Comparison of ENCODE assay signal across 8 cellular contexts in genomic region chr22:40819741-40820140, GRCh38. TPM values are rescaled to one million over a fixed set of nuclear protein-coding genes. Genes with fewer than 3 reads are reported as not detected.
A peak's percentile ranks its signal among the peaks of the same experiment; 100 is the strongest.
DNase-seq lines count a peak whose midpoint lies in the region; ATAC-seq, FAIRE-seq and TF ChIP-seq lines count a peak whose summit lies in the region.

No MANE protein-coding gene starts in this region.

- no peak for FAIRE-seq in GM19239 (lab: Jason Lieb, UNC)

- 9 to 16% (median 13%) methylated on average over 3 of the region's 3 CpGs for WGBS in stomach, 5 donors

- peaks cover 23% of the 10 kb centered on the region for H3K36me3 ChIP-seq in iPS-18a (ENCODE audit: control insufficient read depth, low read depth, low read length)
- peaks cover 4 to 28% (median 16%) of the 10 kb centered on the region in 4 donors for H3K36me3 ChIP-seq in stomach

- no peaks in the 10 kb centered on the region for H3K9me3 Mint-ChIP-seq in activated naive CD8-positive, alpha-beta T cell treated with anti-CD3 and anti-CD28 coated beads, Interleukin-2, amount 10 ng/mL, durations not matched to agents 7 days and 5 days

- peak overlapping the region; percentile 88 for H3K4me3 Mint-ChIP-seq in activated naive CD8-positive, alpha-beta T cell treated with anti-CD3 and anti-CD28 coated beads, Interleukin-2, amount 10 ng/mL, durations not matched to agents 7 days and 5 days

- peak overlapping the region; percentile 53 for H3K9ac ChIP-seq in iPS-18a (ENCODE audit: low read length)

- peak overlapping the region; percentile 100 for H3K4me3 ChIP-seq in iPS-18a (ENCODE audit: low read length)
- H3K4me3 ChIP-seq in stomach: peak overlapping the region; percentile 83 to 94 (median 90)

- POLR2A ChIA-PET in activated naive CD8-positive, alpha-beta T cell treated with anti-CD3 and anti-CD28 coated beads, Interleukin-2, amount 10 ng/mL, durations not matched to agents 7 days and 5 days (lab: Charles Lee): interaction anchor here (0.6 to 1.8 kb wide), 2 partner anchors 37 to 137 kb away, joined by 3 to 10 read pairs; partner anchors contain the start of genes ST13 and XPNPEP3

- intact Hi-C loops in stomach (cut with DNase I; ENCODE audit: low total_unique reads): no loop called here

- H3K27ac Mint-ChIP-seq in activated naive CD8-positive, alpha-beta T cell treated with anti-CD3 and anti-CD28 coated beads, Interleukin-2, amount 10 ng/mL, durations not matched to agents 7 days and 5 days: peak overlapping the region; percentile 80

- H3K4me1 Mint-ChIP-seq in activated naive CD8-positive, alpha-beta T cell treated with anti-CD3 and anti-CD28 coated beads, Interleukin-2, amount 10 ng/mL, durations not matched to agents 7 days and 5 days: peaks cover 21% of the 10 kb centered on the region

- DNase-seq in DMS114 treated with DMSO at 0.1 percent for 48 hours (lab: John Stamatoyannopoulos, UW; ENCODE audit: unreplicated experiment) (peak; percentile 34), LoVo (ENCODE audit: low spot score) (peak; percentile 16), stomach (no peak), GM19239 (ENCODE audit: insufficient read length, low spot score) (no peak)
- no peak for DNase-seq in activated naive CD8-positive, alpha-beta T cell treated with anti-CD3 and anti-CD28 coated beads, Interleukin-2, amount 10 ng/mL, durations not matched to agents 7 days and 5 days

- no peak for TF ChIP-seq POLR2A in stomach (IDR thresholded peaks at IDR 0.05)

- no peaks in the 10 kb centered on the region for H3K27me3 Mint-ChIP-seq in activated naive CD8-positive, alpha-beta T cell treated with anti-CD3 and anti-CD28 coated beads, Interleukin-2, amount 10 ng/mL, durations not matched to agents 7 days and 5 days

- peak overlapping the region; percentile 35 for H3K27ac ChIP-seq in iPS-18a (ENCODE audit: low read length)
- H3K27ac ChIP-seq in stomach: peak overlapping the region; percentile 73 to 88 (median 82)

- peaks cover 8% of the 10 kb centered on the region for H3K4me1 ChIP-seq in iPS-18a (ENCODE audit: control insufficient read depth, low read depth, low read length)
- H3K4me1 ChIP-seq in stomach: peaks cover 19 to 56% (median 29%) of the 10 kb centered on the region in 4 donors

- H3K27me3 ChIP-seq in iPS-18a (ENCODE audit: control insufficient read depth, insufficient read depth, low read length): no peaks in the 10 kb centered on the region
- H3K27me3 ChIP-seq in stomach: no peaks in the 10 kb centered on the region

- peaks cover 13% of the 10 kb centered on the region for H3K36me3 Mint-ChIP-seq in activated naive CD8-positive, alpha-beta T cell treated with anti-CD3 and anti-CD28 coated beads, Interleukin-2, amount 10 ng/mL, durations not matched to agents 7 days and 5 days

- no peak for ATAC-seq in activated naive CD8-positive, alpha-beta T cell treated with anti-CD3 and anti-CD28 coated beads, Interleukin-2, amount 10 ng/mL, durations not matched to agents 7 days and 5 days (ENCODE audit: low read depth)
- ATAC-seq in GM18909 (IDR thresholded peaks at IDR 0.05; ENCODE audit: poor library complexity, unreplicated experiment): no peak
- ATAC-seq in GM18520 (IDR thresholded peaks at IDR 0.05; ENCODE audit: unreplicated experiment): no peak

- no peak for TF ChIP-seq EP300 in stomach (IDR thresholded peaks at IDR 0.05)

- H3K9me3 ChIP-seq in iPS-18a (ENCODE audit: control insufficient read depth, low read depth, low read length) (no peaks in the 10 kb centered on the region), stomach (no peaks in the 10 kb centered on the region)

- no peak for TF ChIP-seq CTCF in stomach (IDR thresholded peaks at IDR 0.05)

RNA-seq across cellular contexts. Expression of gene SLC25A17, which starts 0.6 kb away (rescaled TPM):
- 10 to 100 TPM; 17.8 to 20.6 TPM for total RNA-seq in activated naive CD8-positive, alpha-beta T cell treated with anti-CD3 and anti-CD28 coated beads, Interleukin-2, amount 10 ng/mL, durations not matched to agents 7 days and 5 days
- 10 to 100 TPM in 2 of 5 donors, 1 to 10 TPM in 2, not detected in 1; 4.6 to 27.0 (median 14.7) TPM for total RNA-seq in stomach
- 10 to 100 TPM; 10.4 to 13.4 (median 10.7) TPM for polyA plus RNA-seq in stomach

RNA-seq across cellular contexts. Expression of gene ST13, which starts 36.7 kb away (rescaled TPM):
- total RNA-seq in activated naive CD8-positive, alpha-beta T cell treated with anti-CD3 and anti-CD28 coated beads, Interleukin-2, amount 10 ng/mL, durations not matched to agents 7 days and 5 days: 100 to 1,000 TPM; 131 to 138 TPM
- total RNA-seq in stomach: 100 to 1,000 TPM in 3 of 5 donors, 10 to 100 TPM in 2; 67.5 to 288 (median 105) TPM
- polyA plus RNA-seq in stomach: 100 to 1,000 TPM in 1 of 3 donors, 10 to 100 TPM in 2; 77.3 to 200 (median 83.8) TPM

RNA-seq across cellular contexts. Expression of gene XPNPEP3, which starts 37.2 kb away (rescaled TPM):
- 10 to 100 TPM; 14.7 to 15.1 TPM for total RNA-seq in activated naive CD8-positive, alpha-beta T cell treated with anti-CD3 and anti-CD28 coated beads, Interleukin-2, amount 10 ng/mL, durations not matched to agents 7 days and 5 days
- total RNA-seq in stomach: 10 to 100 TPM in 1 of 5 donors, 1 to 10 TPM in 4; 4.9 to 12.5 (median 6.4) TPM
- 1 to 10 TPM; 3.0 to 4.0 (median 3.4) TPM for polyA plus RNA-seq in stomach

RNA-seq across cellular contexts. Expression of gene DNAJB7, which starts 42.2 kb away (rescaled TPM):
- not detected for total RNA-seq in activated naive CD8-positive, alpha-beta T cell treated with anti-CD3 and anti-CD28 coated beads, Interleukin-2, amount 10 ng/mL, durations not matched to agents 7 days and 5 days
- total RNA-seq in stomach: not detected
- not detected for polyA plus RNA-seq in stomach

Comparison
In these comparisons a context has a peak if more than half of its experiments do, and no peak if none do; other contexts are left out.
1. DNase-seq: peak in DMS114 treated with DMSO at 0.1 percent for 48 hours (single experiment) and LoVo (single experiment); none in activated naive CD8-positive, alpha-beta T cell treated with anti-CD3 and anti-CD28 coated beads, Interleukin-2, amount 10 ng/mL, durations not matched to agents 7 days and 5 days (single experiment), stomach (single experiment) and GM19239 (single experiment).